10 cellular contexts compared by ENCODE assay signal in genomic region chrX:41347186-41347585, GRCh38.
"Had no signal": no experiment of that assay in that cellular context is flagged by ENCODE, and none has a peak within 500 bp of the region (broad histone marks: within the 10 kb centered on the region; RNA-seq: fewer than 3 reads in every experiment).

No MANE protein-coding gene starts in this region.

- H3K4me1 Mint-ChIP-seq: endodermal cell had no signal

- H3K27ac ChIP-seq: adrenal gland, hepatocyte, skin epidermis, transverse colon had no signal

- H3K27me3 ChIP-seq: adrenal gland, hepatocyte, transverse colon had no signal

- H3K4me3 ChIP-seq: adrenal gland, hepatocyte, skin epidermis, transverse colon had no signal

- H3K4me3 Mint-ChIP-seq: endodermal cell had no signal

- DNase-seq: activated T-cell treated with anti-CD3 and anti-CD28 coated beads for 4 hours; adrenal gland; central memory CD4-positive, alpha-beta T cell; endodermal cell; kidney glomerular epithelial cell; substantia nigra; T-helper 9 cell; transverse colon had no signal

- H3K27ac Mint-ChIP-seq: endodermal cell had no signal

- H3K9me3 ChIP-seq: adrenal gland, transverse colon had no signal
